ENCODE assay signal across 8 cellular contexts in genomic region chr2:33477473-33478468, GRCh38. TPM values are rescaled to one million over a fixed set of nuclear protein-coding genes. Genes with fewer than 3 reads are reported as not detected.
DNase-seq lines count a peak whose midpoint lies in the region; ATAC-seq and TF ChIP-seq lines count a peak whose summit lies in the region.

No MANE protein-coding gene starts in this region.

- H3K9me3 ChIP-seq in cardiac muscle cell (ENCODE audit: low read depth) = no peaks in the 10 kb centered on the region

- peak overlapping the region; percentile 83 for H3K4me3 Mint-ChIP-seq in activated CD4-positive, alpha-beta T cell treated with anti-CD3 and anti-CD28 coated beads for 36 hours
- peak overlapping the region; percentile 91 for H3K4me3 Mint-ChIP-seq in T-helper 1 cell treated with Interleukin-12 subunit alpha and Interleukin-12 subunit beta and Interleukin-4 antibody, amounts not matched to agents 30 μg/mL and 1 μg/mL, for 36 hours

- H3K4me1 Mint-ChIP-seq in activated CD4-positive, alpha-beta T cell treated with anti-CD3 and anti-CD28 coated beads for 36 hours = peaks cover 32% of the 10 kb centered on the region
- peaks cover 27% of the 10 kb centered on the region for H3K4me1 Mint-ChIP-seq in T-helper 1 cell treated with Interleukin-12 subunit alpha and Interleukin-12 subunit beta and Interleukin-4 antibody, amounts not matched to agents 30 μg/mL and 1 μg/mL, for 36 hours (ENCODE audit: low read depth)

- no peaks in the 10 kb centered on the region for H3K36me3 Mint-ChIP-seq in activated CD4-positive, alpha-beta T cell treated with anti-CD3 and anti-CD28 coated beads for 36 hours (ENCODE audit: low read depth)
- H3K36me3 Mint-ChIP-seq in T-helper 1 cell treated with Interleukin-12 subunit alpha and Interleukin-12 subunit beta and Interleukin-4 antibody, amounts not matched to agents 30 μg/mL and 1 μg/mL, for 36 hours (ENCODE audit: low read depth) = peaks cover 5% of the 10 kb centered on the region

- peak overlapping the region; percentile 98 for H3K27ac Mint-ChIP-seq in activated CD4-positive, alpha-beta T cell treated with anti-CD3 and anti-CD28 coated beads for 36 hours
- H3K27ac Mint-ChIP-seq in T-helper 1 cell treated with Interleukin-12 subunit alpha and Interleukin-12 subunit beta and Interleukin-4 antibody, amounts not matched to agents 30 μg/mL and 1 μg/mL, for 36 hours = peak overlapping the region; percentile 99

- H3K9me3 Mint-ChIP-seq in activated CD4-positive, alpha-beta T cell treated with anti-CD3 and anti-CD28 coated beads for 36 hours (ENCODE audit: low read depth) = no peaks in the 10 kb centered on the region
- H3K9me3 Mint-ChIP-seq in T-helper 1 cell treated with Interleukin-12 subunit alpha and Interleukin-12 subunit beta and Interleukin-4 antibody, amounts not matched to agents 30 μg/mL and 1 μg/mL, for 36 hours = no peaks in the 10 kb centered on the region

- H3K27ac ChIP-seq in cardiac muscle cell = peak overlapping the region; percentile 92

- H3K4me1 ChIP-seq in cardiac muscle cell (ENCODE audit: low read depth) = peaks cover 32% of the 10 kb centered on the region

- ATAC-seq in activated CD4-positive, alpha-beta T cell treated with anti-CD3 and anti-CD28 coated beads for 36 hours = peak; percentile 37
- ATAC-seq in HG03039 (IDR thresholded peaks at IDR 0.05; ENCODE audit: unreplicated experiment) = peak; percentile 26
- ATAC-seq in sciatic nerve = peak; percentile 5
- ATAC-seq in omental fat pad (ENCODE audit: low FRiP score) = no peak

- DNase-seq in activated CD4-positive, alpha-beta T cell treated with anti-CD3 and anti-CD28 coated beads for 36 hours = peak; percentile 34
- DNase-seq in activated CD4-positive, alpha-beta T cell treated with anti-CD3 and anti-CD28 coated beads, Interleukin-2, amount 50 U/mL, for 1 hour = no peak
- DNase-seq in cardiac muscle cell (ENCODE audit: low read depth in 1 of 2, low spot score in 1 of 2) = no peak
- DNase-seq in sciatic nerve (ENCODE audit: low spot score) = no peak
- DNase-seq in omental fat pad (ENCODE audit: low spot score) = no peak
- DNase-seq in cortex of kidney (lab: John Stamatoyannopoulos, UW) = no peak

- POLR2A ChIA-PET in activated CD4-positive, alpha-beta T cell treated with anti-CD3 and anti-CD28 coated beads for 36 hours (lab: Charles Lee) = interaction anchor here (1.0 kb wide), 1 partner anchor 121 kb away, joined by 4 read pairs; the partner anchor contains the start of gene FAM98A

- no peaks in the 10 kb centered on the region for H3K27me3 ChIP-seq in cardiac muscle cell

- peak overlapping the region; percentile 26 for H3K4me3 ChIP-seq in cardiac muscle cell

- CTCF ChIA-PET in activated CD4-positive, alpha-beta T cell treated with anti-CD3 and anti-CD28 coated beads for 36 hours (lab: Charles Lee) = interaction anchor here (0.6 to 3.0 kb wide), 6 partner anchors 8 to 277 kb away, joined by 3 to 23 read pairs (median 4); partner anchors contain the start of gene FAM98A

- no peak for TF ChIP-seq CTCF in cardiac muscle cell (IDR thresholded peaks at IDR 0.05; ENCODE audit: low read depth, low read length)
- TF ChIP-seq CTCF in omental fat pad (IDR thresholded peaks at IDR 0.05) = no peak

- no peaks in the 10 kb centered on the region for H3K36me3 ChIP-seq in cardiac muscle cell

- no peaks in the 10 kb centered on the region for H3K27me3 Mint-ChIP-seq in activated CD4-positive, alpha-beta T cell treated with anti-CD3 and anti-CD28 coated beads for 36 hours
- H3K27me3 Mint-ChIP-seq in T-helper 1 cell treated with Interleukin-12 subunit alpha and Interleukin-12 subunit beta and Interleukin-4 antibody, amounts not matched to agents 30 μg/mL and 1 μg/mL, for 36 hours (ENCODE audit: low read depth) = no peaks in the 10 kb centered on the region

- intact Hi-C loops in activated CD4-positive, alpha-beta T cell treated with anti-CD3 and anti-CD28 coated beads for 36 hours (cut with DNase I, micrococcal nuclease) = loop anchor here (1.0 to 5.0 kb wide), 6 partner anchors 11 to 1415 kb away; partner anchors contain the start of genes BIRC6 (in 1 of the 2) and SPAST (in 1 of the 2)
- intact Hi-C loops in sciatic nerve (cut with DNase I) = no loop called here

RNA-seq across cellular contexts. Expression of gene RASGRP3, which starts 1.3 kb away (rescaled TPM):
- total RNA-seq in activated CD4-positive, alpha-beta T cell treated with anti-CD3 and anti-CD28 coated beads for 36 hours = 1 to 10 TPM; 3.9 to 4.5 TPM
- total RNA-seq in cardiac muscle cell = 19.8 and 25.4 TPM in 2 replicates
- polyA plus RNA-seq in cardiac muscle cell = 21.3 and 46.3 TPM in 2 replicates
- 16.0 TPM for total RNA-seq in sciatic nerve
- 10 to 100 TPM; 11.8 to 42.2 (median 26.1) TPM for total RNA-seq in omental fat pad
